1 cellular context compared by ENCODE assay signal in the genomic region with DNA sequence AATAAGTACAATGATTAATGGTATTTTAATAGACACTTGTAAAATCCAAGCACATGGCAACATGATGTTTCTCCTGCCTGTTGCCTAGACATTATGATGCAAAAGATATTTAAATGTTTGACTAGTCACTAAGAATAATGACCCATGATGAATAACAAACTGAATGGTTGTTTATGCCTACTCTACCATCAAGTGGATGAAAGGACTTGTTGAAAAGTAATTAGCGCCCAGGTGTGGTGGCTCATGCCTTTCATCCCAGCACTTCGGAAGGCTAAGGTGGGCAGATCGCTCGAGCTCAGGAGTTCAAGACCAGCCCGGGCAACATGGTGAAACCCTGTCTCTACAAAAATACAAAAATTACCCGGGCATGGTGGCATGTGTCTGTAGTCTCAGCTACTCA.
A peak's percentile ranks its signal among the peaks of the same experiment; 100 is the strongest.
TF ChIP-seq lines count a peak whose summit lies in the region.

No MANE protein-coding gene starts in this region.

TF ChIP-seq in GM23338, 12 proteins besides CTCF, POLR2A, EP300 and RAD21 (continued from another document):
- TF ChIP-seq, protein P1, sequence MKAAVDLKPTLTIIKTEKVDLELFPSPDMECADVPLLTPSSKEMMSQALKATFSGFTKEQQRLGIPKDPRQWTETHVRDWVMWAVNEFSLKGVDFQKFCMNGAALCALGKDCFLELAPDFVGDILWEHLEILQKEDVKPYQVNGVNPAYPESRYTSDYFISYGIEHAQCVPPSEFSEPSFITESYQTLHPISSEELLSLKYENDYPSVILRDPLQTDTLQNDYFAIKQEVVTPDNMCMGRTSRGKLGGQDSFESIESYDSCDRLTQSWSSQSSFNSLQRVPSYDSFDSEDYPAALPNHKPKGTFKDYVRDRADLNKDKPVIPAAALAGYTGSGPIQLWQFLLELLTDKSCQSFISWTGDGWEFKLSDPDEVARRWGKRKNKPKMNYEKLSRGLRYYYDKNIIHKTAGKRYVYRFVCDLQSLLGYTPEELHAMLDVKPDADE (IDR thresholded peaks at IDR 0.05), result no peak
- TF ChIP-seq EZH2phosphoT487 (IDR thresholded peaks at IDR 0.05; ENCODE audit: unreplicated experiment), result no peak
- no peak for TF ChIP-seq EZH2 (IDR thresholded peaks at IDR 0.05; ENCODE audit: low read depth, unreplicated experiment)
- TF ChIP-seq JUNB (IDR thresholded peaks at IDR 0.05; ENCODE audit: unreplicated experiment), result no peak
- TF ChIP-seq, protein P2, sequence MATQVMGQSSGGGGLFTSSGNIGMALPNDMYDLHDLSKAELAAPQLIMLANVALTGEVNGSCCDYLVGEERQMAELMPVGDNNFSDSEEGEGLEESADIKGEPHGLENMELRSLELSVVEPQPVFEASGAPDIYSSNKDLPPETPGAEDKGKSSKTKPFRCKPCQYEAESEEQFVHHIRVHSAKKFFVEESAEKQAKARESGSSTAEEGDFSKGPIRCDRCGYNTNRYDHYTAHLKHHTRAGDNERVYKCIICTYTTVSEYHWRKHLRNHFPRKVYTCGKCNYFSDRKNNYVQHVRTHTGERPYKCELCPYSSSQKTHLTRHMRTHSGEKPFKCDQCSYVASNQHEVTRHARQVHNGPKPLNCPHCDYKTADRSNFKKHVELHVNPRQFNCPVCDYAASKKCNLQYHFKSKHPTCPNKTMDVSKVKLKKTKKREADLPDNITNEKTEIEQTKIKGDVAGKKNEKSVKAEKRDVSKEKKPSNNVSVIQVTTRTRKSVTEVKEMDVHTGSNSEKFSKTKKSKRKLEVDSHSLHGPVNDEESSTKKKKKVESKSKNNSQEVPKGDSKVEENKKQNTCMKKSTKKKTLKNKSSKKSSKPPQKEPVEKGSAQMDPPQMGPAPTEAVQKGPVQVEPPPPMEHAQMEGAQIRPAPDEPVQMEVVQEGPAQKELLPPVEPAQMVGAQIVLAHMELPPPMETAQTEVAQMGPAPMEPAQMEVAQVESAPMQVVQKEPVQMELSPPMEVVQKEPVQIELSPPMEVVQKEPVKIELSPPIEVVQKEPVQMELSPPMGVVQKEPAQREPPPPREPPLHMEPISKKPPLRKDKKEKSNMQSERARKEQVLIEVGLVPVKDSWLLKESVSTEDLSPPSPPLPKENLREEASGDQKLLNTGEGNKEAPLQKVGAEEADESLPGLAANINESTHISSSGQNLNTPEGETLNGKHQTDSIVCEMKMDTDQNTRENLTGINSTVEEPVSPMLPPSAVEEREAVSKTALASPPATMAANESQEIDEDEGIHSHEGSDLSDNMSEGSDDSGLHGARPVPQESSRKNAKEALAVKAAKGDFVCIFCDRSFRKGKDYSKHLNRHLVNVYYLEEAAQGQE (IDR thresholded peaks at IDR 0.05; ENCODE audit: unreplicated experiment), result no peak
- TF ChIP-seq NANOG (IDR thresholded peaks at IDR 0.05; ENCODE audit: borderline replicate concordance), result peak; percentile 94
- no peak for TF ChIP-seq ZNF331 (CRISPR knock-in tag; IDR thresholded peaks at IDR 0.05; ENCODE audit: low read depth)
- peak; percentile 63; the same call in 1 of the 2 replicates for TF ChIP-seq POLR2AphosphoS5 (IDR thresholded peaks at IDR 0.05; ENCODE audit: low read depth)
